In the genomic region with DNA sequence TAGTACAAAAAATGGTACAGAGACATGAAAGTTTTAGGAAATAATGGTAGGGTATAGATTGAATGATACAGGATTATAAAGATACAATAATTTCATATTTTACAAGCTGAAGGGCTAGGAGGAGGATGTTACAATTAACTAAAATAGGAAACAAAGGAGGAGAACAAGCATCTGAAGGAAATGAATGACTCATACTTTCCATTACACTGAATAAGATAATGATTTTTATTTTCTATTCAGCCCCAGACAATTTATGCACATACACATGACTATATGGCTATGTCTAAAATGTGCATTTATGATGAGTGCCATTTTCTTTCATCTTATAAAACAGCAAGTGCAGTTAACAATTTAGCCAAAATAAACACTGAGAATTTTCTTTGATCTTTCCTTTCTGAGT, we compare ENCODE assay signal across 25 cellular contexts.
DNase-seq lines count a peak whose midpoint lies in the region; ATAC-seq and TF ChIP-seq lines count a peak whose summit lies in the region.
"Had no signal": no experiment of that assay in that cellular context is flagged by ENCODE, and none has a peak within 500 bp of the region (broad histone marks: within the 10 kb centered on the region; RNA-seq: fewer than 3 reads in every experiment).

No MANE protein-coding gene starts in this region.

- H3K9ac ChIP-seq in BLaER1 treated with 17β-estradiol and CSF1 and Interleukin-3, amounts not matched to agents 10 nM and 100 nM = no peak overlapping the region
- no peak overlapping the region for H3K9ac ChIP-seq in colonic mucosa (ENCODE audit: low read depth in 2 of 2, low read length in 2 of 2)

- no peak overlapping the region for H3K27ac Mint-ChIP-seq in glutamatergic neuron (ENCODE audit: unreplicated experiment)
- H3K27ac Mint-ChIP-seq: activated naive CD4-positive, alpha-beta T cell treated with anti-CD3 and anti-CD28 coated beads for 36 hours; CD4-positive, CD25-positive, alpha-beta regulatory T cell; GM23338; naive B cell had no signal

- no peaks in the 10 kb centered on the region for H3K4me1 Mint-ChIP-seq in glutamatergic neuron (ENCODE audit: low read depth, unreplicated experiment)
- H3K4me1 Mint-ChIP-seq: CD4-positive, CD25-positive, alpha-beta regulatory T cell; GM23338; naive B cell had no signal

- no peaks in the 10 kb centered on the region for H4K20me1 ChIP-seq in BLaER1 treated with 17β-estradiol and CSF1 and Interleukin-3, amounts not matched to agents 10 nM and 100 nM

- H3K4me2 ChIP-seq in BLaER1 treated with 17β-estradiol and CSF1 and Interleukin-3, amounts not matched to agents 10 nM and 100 nM = peak overlapping the region in 7 of 11 experiments; percentile 10 to 59 (median 29); a peak in 10 of 22 replicates
- H3K4me2 ChIP-seq: GM23338 had no signal

- no peak overlapping the region for H3K4me3 ChIP-seq in BLaER1 treated with 17β-estradiol and CSF1 and Interleukin-3, amounts not matched to agents 10 nM and 100 nM
- H3K4me3 ChIP-seq in astrocyte of the spinal cord (ENCODE audit: low read depth, low read length) (no peak overlapping the region), foreskin fibroblast (ENCODE audit: low read depth in 1 of 2, low read length in 2 of 2) (no peak overlapping the region), colonic mucosa (no peak overlapping the region)
- H3K4me3 ChIP-seq: gastrocnemius medialis, GM23338, uterus had no signal

- peaks cover 0 to 31% (median 12%) of the 10 kb centered on the region in 10 experiments; a peak in 12 of 20 replicates for H3K4me1 ChIP-seq in BLaER1 treated with 17β-estradiol and CSF1 and Interleukin-3, amounts not matched to agents 10 nM and 100 nM
- H3K4me1 ChIP-seq in colonic mucosa = no peaks in the 10 kb centered on the region
- H3K4me1 ChIP-seq: gastrocnemius medialis, uterus had no signal

- in situ Hi-C loops in astrocyte of the spinal cord (cut with HindIII; ENCODE audit: low sequenced_read_pairs) = no loop called here

- H3K27me3 Mint-ChIP-seq in glutamatergic neuron (ENCODE audit: unreplicated experiment) = no peaks in the 10 kb centered on the region
- H3K27me3 Mint-ChIP-seq: CD4-positive, CD25-positive, alpha-beta regulatory T cell; naive B cell had no signal

- no peaks in the 10 kb centered on the region for H3K36me3 Mint-ChIP-seq in glutamatergic neuron (ENCODE audit: unreplicated experiment)
- H3K36me3 Mint-ChIP-seq: CD4-positive, CD25-positive, alpha-beta regulatory T cell; naive B cell had no signal

- no peak overlapping the region; a peak in 2 of 22 replicates for H3K27ac ChIP-seq in BLaER1 treated with 17β-estradiol and CSF1 and Interleukin-3, amounts not matched to agents 10 nM and 100 nM
- H3K27ac ChIP-seq in colonic mucosa = no peak overlapping the region
- H3K27ac ChIP-seq: gastrocnemius medialis, uterus had no signal

- intact Hi-C loops in colonic mucosa (cut with DNase I) = no loop called here

- H3K36me3 ChIP-seq in BLaER1 treated with 17β-estradiol and CSF1 and Interleukin-3, amounts not matched to agents 10 nM and 100 nM = no peaks in the 10 kb centered on the region
- no peaks in the 10 kb centered on the region for H3K36me3 ChIP-seq in colonic mucosa
- H3K36me3 ChIP-seq: gastrocnemius medialis had no signal

- no peak overlapping the region for H3K4me3 Mint-ChIP-seq in glutamatergic neuron (ENCODE audit: unreplicated experiment)
- H3K4me3 Mint-ChIP-seq: activated naive CD4-positive, alpha-beta T cell treated with anti-CD3 and anti-CD28 coated beads for 36 hours; activated T-cell treated with anti-CD3 and anti-CD28 coated beads, Interleukin-2, amount 50 U/mL, for 4 hours; CD4-positive, CD25-positive, alpha-beta regulatory T cell; GM23338; naive B cell had no signal

- peaks cover 0 to 1% (median 0%) of the 10 kb centered on the region in 11 experiments; a peak in 3 of 22 replicates for H3K9me3 ChIP-seq in BLaER1 treated with 17β-estradiol and CSF1 and Interleukin-3, amounts not matched to agents 10 nM and 100 nM (replicated peaks in 1 of 11)
- H3K9me3 ChIP-seq in colonic mucosa = no peaks in the 10 kb centered on the region
- H3K9me3 ChIP-seq: gastrocnemius medialis, uterus had no signal

- TF ChIP-seq CTCF in astrocyte of the spinal cord (IDR thresholded peaks at IDR 0.05; ENCODE audit: low read depth, low read length) (no peak), foreskin fibroblast (IDR thresholded peaks at IDR 0.05; ENCODE audit: low read depth, low read length) (no peak), colonic mucosa (IDR thresholded peaks at IDR 0.05) (no peak), glutamatergic neuron (IDR thresholded peaks at IDR 0.05; ENCODE audit: partially characterized antibody, unreplicated experiment) (no peak)

- ATAC-seq in HG03045 (IDR thresholded peaks at IDR 0.05; ENCODE audit: unreplicated experiment) = no peak
- ATAC-seq: activated T-cell treated with anti-CD3 and anti-CD28 coated beads, Interleukin-2, amount 50 U/mL, for 4 hours; gastrocnemius medialis; GM23338; right cardiac atrium had no signal

- no peaks in the 10 kb centered on the region for H3K27me3 ChIP-seq in BLaER1 treated with 17β-estradiol and CSF1 and Interleukin-3, amounts not matched to agents 10 nM and 100 nM
- no peaks in the 10 kb centered on the region for H3K27me3 ChIP-seq in colonic mucosa
- H3K27me3 ChIP-seq: gastrocnemius medialis, uterus had no signal

- H3K9me3 Mint-ChIP-seq in glutamatergic neuron (ENCODE audit: unreplicated experiment) = no peaks in the 10 kb centered on the region
- H3K9me3 Mint-ChIP-seq: activated naive CD4-positive, alpha-beta T cell treated with anti-CD3 and anti-CD28 coated beads for 36 hours; activated T-cell treated with anti-CD3 and anti-CD28 coated beads, Interleukin-2, amount 50 U/mL, for 4 hours; GM23338 had no signal

- DNase-seq in NCI-H69 (lab: John Stamatoyannopoulos, UW) = peak; percentile 28
- peak; percentile 57 for DNase-seq in astrocyte of the spinal cord (ENCODE audit: low read depth, low spot score)
- peak; percentile 11 to 48 for DNase-seq in foreskin fibroblast
- DNase-seq in stimulated activated CD4-positive, alpha-beta T cell treated with anti-CD3 and anti-CD28 coated beads, Interleukin-2, amount 100 ng/mL, for 48 hours = no peak
- no peak for DNase-seq in colonic mucosa
- DNase-seq in glutamatergic neuron = no peak
- DNase-seq: activated CD4-positive, alpha-beta T cell treated with anti-CD3 and anti-CD28 coated beads for 1 hour; activated CD8-positive, alpha-beta memory T cell treated with anti-CD3 and anti-CD28 coated beads for 24 hours; activated naive CD4-positive, alpha-beta T cell treated with anti-CD3 and anti-CD28 coated beads for 36 hours; activated T-cell treated with anti-CD3 and anti-CD28 coated beads, Interleukin-2, amount 50 U/mL, for 4 hours; anterior cingulate cortex; CD4-positive, CD25-positive, alpha-beta regulatory T cell; DMS153; gastrocnemius medialis; mammary epithelial cell; naive B cell; NCI-H1092; NCI-H510A; NK-92 treated with Interleukin-12 subunit alpha and Interleukin-12 subunit beta, amount 100 ng/mL, for 24 hours; right cardiac atrium; T-helper 9 cell; uterus had no signal

Comparison
In these comparisons a context has a peak if more than half of its experiments do, and no peak if none do; other contexts are left out.
1. DNase-seq: peak in NCI-H69 (single experiment), astrocyte of the spinal cord (single experiment) and foreskin fibroblast (2 of 2); none in stimulated activated CD4-positive, alpha-beta T cell treated with anti-CD3 and anti-CD28 coated beads, Interleukin-2, amount 100 ng/mL, for 48 hours (0 of 2), colonic mucosa (single experiment) and glutamatergic neuron (single experiment).